In the genomic region with DNA sequence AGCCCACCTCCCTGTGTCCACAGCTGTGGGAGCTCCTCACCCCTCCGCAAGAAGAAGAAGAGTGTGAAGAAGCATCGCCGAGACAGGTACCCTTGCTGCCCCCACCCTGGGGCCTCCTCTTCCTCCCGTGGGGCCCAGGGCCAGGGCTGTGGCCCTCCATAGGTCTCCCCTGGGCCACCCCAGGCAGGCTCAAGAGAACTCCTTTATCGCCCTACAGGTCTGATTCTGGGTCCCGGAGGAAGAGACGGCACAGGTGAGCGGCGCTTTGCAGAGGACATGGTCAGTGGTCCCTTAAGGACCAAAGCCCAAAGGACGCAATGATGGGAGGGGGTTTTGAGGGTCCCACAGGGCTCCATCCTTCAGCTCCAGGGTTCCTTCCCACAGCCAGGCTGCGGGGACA, we compare ENCODE assay signal across 2 cellular contexts.
TF ChIP-seq lines count a peak whose summit lies in the region.

No MANE protein-coding gene starts in this region.

TF ChIP-seq in WTC11, 78 proteins besides CTCF, POLR2A, EP300 and RAD21:
- TF ChIP-seq JAZF1 (CRISPR knock-in tag; IDR thresholded peaks at IDR 0.05): no peak
- no peak for TF ChIP-seq NFE2L1 (CRISPR knock-in tag; IDR thresholded peaks at IDR 0.05)
- TF ChIP-seq, protein P1, sequence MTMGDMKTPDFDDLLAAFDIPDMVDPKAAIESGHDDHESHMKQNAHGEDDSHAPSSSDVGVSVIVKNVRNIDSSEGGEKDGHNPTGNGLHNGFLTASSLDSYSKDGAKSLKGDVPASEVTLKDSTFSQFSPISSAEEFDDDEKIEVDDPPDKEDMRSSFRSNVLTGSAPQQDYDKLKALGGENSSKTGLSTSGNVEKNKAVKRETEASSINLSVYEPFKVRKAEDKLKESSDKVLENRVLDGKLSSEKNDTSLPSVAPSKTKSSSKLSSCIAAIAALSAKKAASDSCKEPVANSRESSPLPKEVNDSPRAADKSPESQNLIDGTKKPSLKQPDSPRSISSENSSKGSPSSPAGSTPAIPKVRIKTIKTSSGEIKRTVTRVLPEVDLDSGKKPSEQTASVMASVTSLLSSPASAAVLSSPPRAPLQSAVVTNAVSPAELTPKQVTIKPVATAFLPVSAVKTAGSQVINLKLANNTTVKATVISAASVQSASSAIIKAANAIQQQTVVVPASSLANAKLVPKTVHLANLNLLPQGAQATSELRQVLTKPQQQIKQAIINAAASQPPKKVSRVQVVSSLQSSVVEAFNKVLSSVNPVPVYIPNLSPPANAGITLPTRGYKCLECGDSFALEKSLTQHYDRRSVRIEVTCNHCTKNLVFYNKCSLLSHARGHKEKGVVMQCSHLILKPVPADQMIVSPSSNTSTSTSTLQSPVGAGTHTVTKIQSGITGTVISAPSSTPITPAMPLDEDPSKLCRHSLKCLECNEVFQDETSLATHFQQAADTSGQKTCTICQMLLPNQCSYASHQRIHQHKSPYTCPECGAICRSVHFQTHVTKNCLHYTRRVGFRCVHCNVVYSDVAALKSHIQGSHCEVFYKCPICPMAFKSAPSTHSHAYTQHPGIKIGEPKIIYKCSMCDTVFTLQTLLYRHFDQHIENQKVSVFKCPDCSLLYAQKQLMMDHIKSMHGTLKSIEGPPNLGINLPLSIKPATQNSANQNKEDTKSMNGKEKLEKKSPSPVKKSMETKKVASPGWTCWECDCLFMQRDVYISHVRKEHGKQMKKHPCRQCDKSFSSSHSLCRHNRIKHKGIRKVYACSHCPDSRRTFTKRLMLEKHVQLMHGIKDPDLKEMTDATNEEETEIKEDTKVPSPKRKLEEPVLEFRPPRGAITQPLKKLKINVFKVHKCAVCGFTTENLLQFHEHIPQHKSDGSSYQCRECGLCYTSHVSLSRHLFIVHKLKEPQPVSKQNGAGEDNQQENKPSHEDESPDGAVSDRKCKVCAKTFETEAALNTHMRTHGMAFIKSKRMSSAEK (CRISPR knock-in tag; IDR thresholded peaks at IDR 0.05; ENCODE audit: borderline replicate concordance): no peak
- no peak for TF ChIP-seq GTF2I (CRISPR knock-in tag; conservative IDR thresholded peaks at IDR 0.05)
- TF ChIP-seq, protein P2, sequence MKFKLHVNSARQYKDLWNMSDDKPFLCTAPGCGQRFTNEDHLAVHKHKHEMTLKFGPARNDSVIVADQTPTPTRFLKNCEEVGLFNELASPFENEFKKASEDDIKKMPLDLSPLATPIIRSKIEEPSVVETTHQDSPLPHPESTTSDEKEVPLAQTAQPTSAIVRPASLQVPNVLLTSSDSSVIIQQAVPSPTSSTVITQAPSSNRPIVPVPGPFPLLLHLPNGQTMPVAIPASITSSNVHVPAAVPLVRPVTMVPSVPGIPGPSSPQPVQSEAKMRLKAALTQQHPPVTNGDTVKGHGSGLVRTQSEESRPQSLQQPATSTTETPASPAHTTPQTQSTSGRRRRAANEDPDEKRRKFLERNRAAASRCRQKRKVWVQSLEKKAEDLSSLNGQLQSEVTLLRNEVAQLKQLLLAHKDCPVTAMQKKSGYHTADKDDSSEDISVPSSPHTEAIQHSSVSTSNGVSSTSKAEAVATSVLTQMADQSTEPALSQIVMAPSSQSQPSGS (CRISPR knock-in tag; IDR thresholded peaks at IDR 0.05; ENCODE audit: borderline replicate concordance, low read depth): no peak
- TF ChIP-seq KAT7 (CRISPR knock-in tag; IDR thresholded peaks at IDR 0.05; ENCODE audit: borderline replicate concordance): no peak
- TF ChIP-seq ZNF232 (CRISPR knock-in tag; IDR thresholded peaks at IDR 0.05): no peak
- TF ChIP-seq RELA (CRISPR knock-in tag; IDR thresholded peaks at IDR 0.05; ENCODE audit: borderline replicate concordance): no peak
- TF ChIP-seq ZNF121 (CRISPR knock-in tag; IDR thresholded peaks at IDR 0.05): no peak; the same call in 1 of the 2 replicates
- no peak for TF ChIP-seq ELF4 (CRISPR knock-in tag; IDR thresholded peaks at IDR 0.05; ENCODE audit: low read depth)
- no peak for TF ChIP-seq CBFB (CRISPR knock-in tag; IDR thresholded peaks at IDR 0.05; ENCODE audit: low read depth)
- TF ChIP-seq FOXK1 (CRISPR knock-in tag; IDR thresholded peaks at IDR 0.05): no peak
- TF ChIP-seq, protein P3, sequence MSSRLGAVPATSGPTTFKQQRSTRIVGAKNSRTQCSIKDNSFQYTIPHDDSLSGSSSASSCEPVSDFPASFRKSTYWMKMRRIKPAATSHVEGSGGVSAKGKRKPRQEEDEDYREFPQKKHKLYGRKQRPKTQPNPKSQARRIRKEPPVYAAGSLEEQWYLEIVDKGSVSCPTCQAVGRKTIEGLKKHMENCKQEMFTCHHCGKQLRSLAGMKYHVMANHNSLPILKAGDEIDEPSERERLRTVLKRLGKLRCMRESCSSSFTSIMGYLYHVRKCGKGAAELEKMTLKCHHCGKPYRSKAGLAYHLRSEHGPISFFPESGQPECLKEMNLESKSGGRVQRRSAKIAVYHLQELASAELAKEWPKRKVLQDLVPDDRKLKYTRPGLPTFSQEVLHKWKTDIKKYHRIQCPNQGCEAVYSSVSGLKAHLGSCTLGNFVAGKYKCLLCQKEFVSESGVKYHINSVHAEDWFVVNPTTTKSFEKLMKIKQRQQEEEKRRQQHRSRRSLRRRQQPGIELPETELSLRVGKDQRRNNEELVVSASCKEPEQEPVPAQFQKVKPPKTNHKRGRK (CRISPR knock-in tag; IDR thresholded peaks at IDR 0.05; ENCODE audit: borderline replicate concordance): no peak

TF ChIP-seq in H1, 55 proteins besides CTCF, POLR2A, EP300 and RAD21:
- TF ChIP-seq RXRA (IDR thresholded peaks at IDR 0.05; ENCODE audit: insufficient read depth, low read depth, low read length) (no peak), HDAC2 (IDR thresholded peaks at IDR 0.05; ENCODE audit: borderline replicate concordance in 1 of 2, low read depth in 2 of 2, low read length in 2 of 2) (no peak), TAF1 (IDR thresholded peaks at IDR 0.05; ENCODE audit: low read depth, low read length) (no peak), TCF12 (IDR thresholded peaks at IDR 0.05; ENCODE audit: low read depth, low read length) (no peak), RFX5 (IDR thresholded peaks at IDR 0.05; ENCODE audit: borderline replicate concordance, low read depth, low read length) (no peak), GTF2F1 (IDR thresholded peaks at IDR 0.05; ENCODE audit: borderline replicate concordance, low read depth, low read length) (no peak), FOSL1 (IDR thresholded peaks at IDR 0.05; ENCODE audit: insufficient read depth, low read depth, low read length) (no peak), BRCA1 (IDR thresholded peaks at IDR 0.05; ENCODE audit: low read depth, low read length) (no peak), JUND (IDR thresholded peaks at IDR 0.05; ENCODE audit: low read length) (no peak), SAP30 (IDR thresholded peaks at IDR 0.05; ENCODE audit: insufficient read depth, insufficient replicate concordance, low read length) (no peak), SIRT6 (IDR thresholded peaks at IDR 0.05; ENCODE audit: low read length) (no peak)
- TF ChIP-seq, protein P2 (IDR thresholded peaks at IDR 0.05; ENCODE audit: low read length): no peak
- TF ChIP-seq, protein P4, sequence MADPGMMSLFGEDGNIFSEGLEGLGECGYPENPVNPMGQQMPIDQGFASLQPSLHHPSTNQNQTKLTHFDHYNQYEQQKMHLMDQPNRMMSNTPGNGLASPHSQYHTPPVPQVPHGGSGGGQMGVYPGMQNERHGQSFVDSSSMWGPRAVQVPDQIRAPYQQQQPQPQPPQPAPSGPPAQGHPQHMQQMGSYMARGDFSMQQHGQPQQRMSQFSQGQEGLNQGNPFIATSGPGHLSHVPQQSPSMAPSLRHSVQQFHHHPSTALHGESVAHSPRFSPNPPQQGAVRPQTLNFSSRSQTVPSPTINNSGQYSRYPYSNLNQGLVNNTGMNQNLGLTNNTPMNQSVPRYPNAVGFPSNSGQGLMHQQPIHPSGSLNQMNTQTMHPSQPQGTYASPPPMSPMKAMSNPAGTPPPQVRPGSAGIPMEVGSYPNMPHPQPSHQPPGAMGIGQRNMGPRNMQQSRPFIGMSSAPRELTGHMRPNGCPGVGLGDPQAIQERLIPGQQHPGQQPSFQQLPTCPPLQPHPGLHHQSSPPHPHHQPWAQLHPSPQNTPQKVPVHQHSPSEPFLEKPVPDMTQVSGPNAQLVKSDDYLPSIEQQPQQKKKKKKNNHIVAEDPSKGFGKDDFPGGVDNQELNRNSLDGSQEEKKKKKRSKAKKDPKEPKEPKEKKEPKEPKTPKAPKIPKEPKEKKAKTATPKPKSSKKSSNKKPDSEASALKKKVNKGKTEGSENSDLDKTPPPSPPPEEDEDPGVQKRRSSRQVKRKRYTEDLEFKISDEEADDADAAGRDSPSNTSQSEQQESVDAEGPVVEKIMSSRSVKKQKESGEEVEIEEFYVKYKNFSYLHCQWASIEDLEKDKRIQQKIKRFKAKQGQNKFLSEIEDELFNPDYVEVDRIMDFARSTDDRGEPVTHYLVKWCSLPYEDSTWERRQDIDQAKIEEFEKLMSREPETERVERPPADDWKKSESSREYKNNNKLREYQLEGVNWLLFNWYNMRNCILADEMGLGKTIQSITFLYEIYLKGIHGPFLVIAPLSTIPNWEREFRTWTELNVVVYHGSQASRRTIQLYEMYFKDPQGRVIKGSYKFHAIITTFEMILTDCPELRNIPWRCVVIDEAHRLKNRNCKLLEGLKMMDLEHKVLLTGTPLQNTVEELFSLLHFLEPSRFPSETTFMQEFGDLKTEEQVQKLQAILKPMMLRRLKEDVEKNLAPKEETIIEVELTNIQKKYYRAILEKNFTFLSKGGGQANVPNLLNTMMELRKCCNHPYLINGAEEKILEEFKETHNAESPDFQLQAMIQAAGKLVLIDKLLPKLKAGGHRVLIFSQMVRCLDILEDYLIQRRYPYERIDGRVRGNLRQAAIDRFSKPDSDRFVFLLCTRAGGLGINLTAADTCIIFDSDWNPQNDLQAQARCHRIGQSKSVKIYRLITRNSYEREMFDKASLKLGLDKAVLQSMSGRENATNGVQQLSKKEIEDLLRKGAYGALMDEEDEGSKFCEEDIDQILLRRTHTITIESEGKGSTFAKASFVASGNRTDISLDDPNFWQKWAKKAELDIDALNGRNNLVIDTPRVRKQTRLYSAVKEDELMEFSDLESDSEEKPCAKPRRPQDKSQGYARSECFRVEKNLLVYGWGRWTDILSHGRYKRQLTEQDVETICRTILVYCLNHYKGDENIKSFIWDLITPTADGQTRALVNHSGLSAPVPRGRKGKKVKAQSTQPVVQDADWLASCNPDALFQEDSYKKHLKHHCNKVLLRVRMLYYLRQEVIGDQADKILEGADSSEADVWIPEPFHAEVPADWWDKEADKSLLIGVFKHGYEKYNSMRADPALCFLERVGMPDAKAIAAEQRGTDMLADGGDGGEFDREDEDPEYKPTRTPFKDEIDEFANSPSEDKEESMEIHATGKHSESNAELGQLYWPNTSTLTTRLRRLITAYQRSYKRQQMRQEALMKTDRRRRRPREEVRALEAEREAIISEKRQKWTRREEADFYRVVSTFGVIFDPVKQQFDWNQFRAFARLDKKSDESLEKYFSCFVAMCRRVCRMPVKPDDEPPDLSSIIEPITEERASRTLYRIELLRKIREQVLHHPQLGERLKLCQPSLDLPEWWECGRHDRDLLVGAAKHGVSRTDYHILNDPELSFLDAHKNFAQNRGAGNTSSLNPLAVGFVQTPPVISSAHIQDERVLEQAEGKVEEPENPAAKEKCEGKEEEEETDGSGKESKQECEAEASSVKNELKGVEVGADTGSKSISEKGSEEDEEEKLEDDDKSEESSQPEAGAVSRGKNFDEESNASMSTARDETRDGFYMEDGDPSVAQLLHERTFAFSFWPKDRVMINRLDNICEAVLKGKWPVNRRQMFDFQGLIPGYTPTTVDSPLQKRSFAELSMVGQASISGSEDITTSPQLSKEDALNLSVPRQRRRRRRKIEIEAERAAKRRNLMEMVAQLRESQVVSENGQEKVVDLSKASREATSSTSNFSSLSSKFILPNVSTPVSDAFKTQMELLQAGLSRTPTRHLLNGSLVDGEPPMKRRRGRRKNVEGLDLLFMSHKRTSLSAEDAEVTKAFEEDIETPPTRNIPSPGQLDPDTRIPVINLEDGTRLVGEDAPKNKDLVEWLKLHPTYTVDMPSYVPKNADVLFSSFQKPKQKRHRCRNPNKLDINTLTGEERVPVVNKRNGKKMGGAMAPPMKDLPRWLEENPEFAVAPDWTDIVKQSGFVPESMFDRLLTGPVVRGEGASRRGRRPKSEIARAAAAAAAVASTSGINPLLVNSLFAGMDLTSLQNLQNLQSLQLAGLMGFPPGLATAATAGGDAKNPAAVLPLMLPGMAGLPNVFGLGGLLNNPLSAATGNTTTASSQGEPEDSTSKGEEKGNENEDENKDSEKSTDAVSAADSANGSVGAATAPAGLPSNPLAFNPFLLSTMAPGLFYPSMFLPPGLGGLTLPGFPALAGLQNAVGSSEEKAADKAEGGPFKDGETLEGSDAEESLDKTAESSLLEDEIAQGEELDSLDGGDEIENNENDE (IDR thresholded peaks at IDR 0.05; ENCODE audit: insufficient replicate concordance, low read length): no peak
TF ChIP-seq in H1: peak in this region for 0.
